8 cellular contexts compared by ENCODE assay signal in the genomic region with DNA sequence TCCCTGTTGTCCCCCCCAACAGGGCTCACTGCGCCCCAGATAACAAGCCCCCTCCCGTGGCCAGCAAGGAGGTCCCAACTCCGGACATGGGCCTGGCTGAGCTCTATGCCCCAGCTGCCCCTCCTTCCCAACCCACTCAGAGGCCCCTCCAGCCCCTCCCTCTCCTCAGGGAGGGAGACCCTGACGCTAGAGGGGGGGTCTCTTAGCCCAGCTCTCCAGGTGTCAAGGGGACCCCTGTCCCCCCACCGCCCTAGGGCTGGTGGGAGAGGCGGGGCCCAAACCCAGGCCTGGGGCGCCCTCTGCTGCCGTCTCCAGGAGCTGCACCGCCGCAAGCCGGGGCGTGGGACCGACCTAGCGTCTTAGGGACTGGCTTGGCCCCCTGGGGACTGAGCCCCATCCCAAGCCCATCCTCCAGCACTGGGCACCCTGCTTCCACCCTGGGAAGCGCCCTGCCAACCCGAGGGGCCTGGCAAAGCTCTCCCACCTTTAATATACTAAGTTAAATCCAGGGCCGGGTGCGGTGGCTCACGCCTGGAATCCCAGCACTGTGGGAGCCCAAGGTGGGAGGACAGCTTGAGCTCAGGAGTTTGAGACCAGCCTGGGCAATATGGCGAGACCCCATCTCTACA. TPM values are rescaled to one million over a fixed set of nuclear protein-coding genes. Genes with fewer than 3 reads are reported as not detected.
DNase-seq lines count a peak whose midpoint lies in the region; ATAC-seq and TF ChIP-seq lines count a peak whose summit lies in the region.

No MANE protein-coding gene starts in this region.

- intact Hi-C loops in right cardiac atrium (cut with DNase I) = no loop called here

- peak; percentile 65 for DNase-seq in SK-N-DZ (ENCODE audit: low spot score)
- DNase-seq in activated naive CD4-positive, alpha-beta T cell treated with anti-CD3 and anti-CD28 coated beads, Interleukin-2, amount 50 U/mL, for 72 hours (ENCODE audit: low spot score in 2 of 2) = peak in 1 of 2 donors; percentile 89
- peak; percentile 56 to 83 (median 82) for DNase-seq in right cardiac atrium
- DNase-seq in stimulated activated CD4-positive, alpha-beta T cell treated with anti-CD3 and anti-CD28 coated beads, Interleukin-1b, Interleukin-23, amount 100 ng/mL, for 48 hours = peak; percentile 68
- no peak for DNase-seq in cerebellar cortex (ENCODE audit: low spot score)
- no peak for DNase-seq in COLO829 (ENCODE audit: low spot score)

- TF ChIP-seq CTCF in 22Rv1 (IDR thresholded peaks at IDR 0.05) = peak; percentile 97

- H3K36me3 Mint-ChIP-seq in activated naive CD4-positive, alpha-beta T cell treated with anti-CD3 and anti-CD28 coated beads, Interleukin-2, amount 50 U/mL, for 72 hours = no peaks in the 10 kb centered on the region

- no peaks in the 10 kb centered on the region for H3K9me3 ChIP-seq in right cardiac atrium (ENCODE audit: control insufficient read depth, low read length)

- no peaks in the 10 kb centered on the region for H3K4me1 ChIP-seq in right cardiac atrium (ENCODE audit: control insufficient read depth, insufficient read depth, low read length)

- no peak overlapping the region for H3K27ac Mint-ChIP-seq in activated naive CD4-positive, alpha-beta T cell treated with anti-CD3 and anti-CD28 coated beads, Interleukin-2, amount 50 U/mL, for 72 hours

- H3K27me3 ChIP-seq in right cardiac atrium (ENCODE audit: control insufficient read depth, insufficient read depth) = no peaks in the 10 kb centered on the region

- 10% methylated on average over 20 of the region's 20 CpGs for WGBS in right cardiac atrium

- no peaks in the 10 kb centered on the region for H3K9me3 Mint-ChIP-seq in activated naive CD4-positive, alpha-beta T cell treated with anti-CD3 and anti-CD28 coated beads, Interleukin-2, amount 50 U/mL, for 72 hours

- H3K27ac ChIP-seq in 22Rv1 (no peak overlapping the region), right cardiac atrium (ENCODE audit: low read length) (no peak overlapping the region)

- ATAC-seq in GM18502 (IDR thresholded peaks at IDR 0.05; ENCODE audit: poor library complexity, unreplicated experiment) (peak; percentile 48), right cardiac atrium (peak; percentile 48 to 66)
- peak; percentile 67 to 74 for ATAC-seq in activated naive CD4-positive, alpha-beta T cell treated with anti-CD3 and anti-CD28 coated beads, Interleukin-2, amount 50 U/mL, for 72 hours

- H3K4me3 ChIP-seq in right cardiac atrium (ENCODE audit: low read length) = no peak overlapping the region

RNA-seq across cellular contexts. Expression of a gene that starts 1.4 kb away (rescaled TPM):
- polyA plus RNA-seq in SK-N-DZ (2014; cell fraction: cytosol; rRNA removed) = 2.6 TPM in 1 of 2 replicates, not detected in the other
- polyA plus RNA-seq in SK-N-DZ (2014; cell fraction: nucleus; rRNA removed) = 1.9 TPM in 2 replicates
- under 1 TPM; 0.07 to 0.19 TPM for total RNA-seq in activated naive CD4-positive, alpha-beta T cell treated with anti-CD3 and anti-CD28 coated beads, Interleukin-2, amount 50 U/mL, for 72 hours
- total RNA-seq in right cardiac atrium = under 1 TPM in 1 of 4 donors, not detected in 3; 0.06 TPM
- polyA plus RNA-seq in right cardiac atrium = not detected

RNA-seq across cellular contexts. Expression of a gene that starts 17.5 kb away (rescaled TPM):
- 89.6 and 99.6 TPM in 2 replicates for polyA plus RNA-seq in SK-N-DZ (2014; cell fraction: cytosol; rRNA removed)
- 270 and 296 TPM in 2 replicates for polyA plus RNA-seq in SK-N-DZ (2014; cell fraction: nucleus; rRNA removed)
- 10 to 100 TPM; 55.5 to 83.8 TPM for total RNA-seq in activated naive CD4-positive, alpha-beta T cell treated with anti-CD3 and anti-CD28 coated beads, Interleukin-2, amount 50 U/mL, for 72 hours
- 10 to 100 TPM; 12.2 to 24.0 (median 15.8) TPM for total RNA-seq in right cardiac atrium
- polyA plus RNA-seq in right cardiac atrium = 22.5 TPM

RNA-seq across cellular contexts. Expression of a gene that starts 19.3 kb away (rescaled TPM):
- 148 and 150 TPM in 2 replicates for polyA plus RNA-seq in SK-N-DZ (2014; cell fraction: cytosol; rRNA removed)
- 1,654 and 1,796 TPM in 2 replicates for polyA plus RNA-seq in SK-N-DZ (2014; cell fraction: nucleus; rRNA removed)
- 100 to 1,000 TPM; 104 to 156 TPM for total RNA-seq in activated naive CD4-positive, alpha-beta T cell treated with anti-CD3 and anti-CD28 coated beads, Interleukin-2, amount 50 U/mL, for 72 hours
- 100 to 1,000 TPM; 127 to 161 (median 143) TPM for total RNA-seq in right cardiac atrium
- 164 TPM for polyA plus RNA-seq in right cardiac atrium

RNA-seq across cellular contexts. Expression of a gene that starts 19.7 kb away (rescaled TPM):
- polyA plus RNA-seq in SK-N-DZ (2014; cell fraction: cytosol; rRNA removed) = not detected in 2 replicates
- not detected in 2 replicates for polyA plus RNA-seq in SK-N-DZ (2014; cell fraction: nucleus; rRNA removed)
- not detected for total RNA-seq in activated naive CD4-positive, alpha-beta T cell treated with anti-CD3 and anti-CD28 coated beads, Interleukin-2, amount 50 U/mL, for 72 hours
- not detected for total RNA-seq in right cardiac atrium
- not detected for polyA plus RNA-seq in right cardiac atrium

RNA-seq across cellular contexts. Expression of a gene that starts 24.8 kb away (rescaled TPM):
- polyA plus RNA-seq in SK-N-DZ (2014; cell fraction: cytosol; rRNA removed) = 100.0 and 112 TPM in 2 replicates
- polyA plus RNA-seq in SK-N-DZ (2014; cell fraction: nucleus; rRNA removed) = 50.3 and 54.1 TPM in 2 replicates
- 100 to 1,000 TPM; 187 to 254 TPM for total RNA-seq in activated naive CD4-positive, alpha-beta T cell treated with anti-CD3 and anti-CD28 coated beads, Interleukin-2, amount 50 U/mL, for 72 hours
- total RNA-seq in right cardiac atrium = 10 to 100 TPM; 57.4 to 75.9 (median 63.8) TPM
- polyA plus RNA-seq in right cardiac atrium = 52.1 TPM

Comparison
In these comparisons a context has a peak if more than half of its experiments do, and no peak if none do; other contexts are left out.
1. DNase-seq: peak in SK-N-DZ (single experiment), right cardiac atrium (3 of 3) and stimulated activated CD4-positive, alpha-beta T cell treated with anti-CD3 and anti-CD28 coated beads, Interleukin-1b, Interleukin-23, amount 100 ng/mL, for 48 hours (single experiment); none in cerebellar cortex (single experiment) and COLO829 (single experiment).
2. Peak in every context shown above with its lines, with median percentiles within 50 percentile points of each other: ATAC-seq.